In genomic region chr14:67859169-67859749, GRCh38 we compare ENCODE assay signal across 15 cellular contexts. TPM values are rescaled to one million over a fixed set of nuclear protein-coding genes. Genes with fewer than 3 reads are reported as not detected.
DNase-seq lines count a peak whose midpoint lies in the region; ATAC-seq, FAIRE-seq and TF ChIP-seq lines count a peak whose summit lies in the region.
"Had no signal": no experiment of that assay in that cellular context is flagged by ENCODE, and none has a peak within 500 bp of the region (broad histone marks: within the 10 kb centered on the region; RNA-seq: fewer than 3 reads in every experiment).

No MANE protein-coding gene starts in this region.

- FAIRE-seq in GM12878 (lab: Jason Lieb, UNC): no peak
- FAIRE-seq: A549 had no signal

- BruUV-seq in HCT116 (replicated peaks; lab: Mats Ljungman, UMichigan): no TSS peak
- no TSS peak for BruUV-seq in GM12878 (replicated peaks; lab: Mats Ljungman, UMichigan)

- H3K9me3 Mint-ChIP-seq in activated T-helper 17 cell treated with anti-CD3 and anti-CD28 coated beads, Interleukin-2, amount 50 U/mL, for 72 hours: no peaks in the 10 kb centered on the region
- H3K9me3 Mint-ChIP-seq: CD14-positive monocyte; CD8-positive, alpha-beta T cell; GM23338; HFFc6 had no signal

- TF ChIP-seq CTCF in HCT116 (IDR thresholded peaks at IDR 0.05 in 2 of 3, conservative IDR thresholded peaks at IDR 0.05 in 1 of 3; ENCODE audit: borderline replicate concordance in 1 of 3, insufficient read depth in 1 of 3, low read depth in 2 of 3, low read length in 2 of 3): no peak
- TF ChIP-seq CTCF in GM12878 (IDR thresholded peaks at IDR 0.05 in 2 of 3, conservative IDR thresholded peaks at IDR 0.05 in 1 of 3; ENCODE audit: control insufficient read depth in 2 of 3, extremely low read depth in 1 of 3, insufficient read depth in 1 of 3, low read depth in 3 of 3, low read length in 3 of 3): no peak

- POLR2A ChIA-PET in HCT116 (lab: Charles Lee): no interaction called here
- POLR2A ChIA-PET in GM12878 (lab: Charles Lee): no interaction called here

- no peak overlapping the region for H3K27ac ChIP-seq in HCT116 (ENCODE audit: low read depth, low read length)
- no peak overlapping the region for H3K27ac ChIP-seq in GM12878 (ENCODE audit: control insufficient read depth, insufficient read depth)
- H3K27ac ChIP-seq: A549 had no signal

- no peak overlapping the region for H3K4me3 ChIP-seq in HCT116 (replicated peaks in 1 of 2; ENCODE audit: low read depth in 1 of 2, low read length in 2 of 2)
- no peak overlapping the region for H3K4me3 ChIP-seq in GM12878
- H3K4me3 ChIP-seq: A549, GM23338, HAP-1 had no signal

- whole genome bisulfite sequencing in GM12878 (ENCODE audit: insufficient coverage, insufficient replicate concordance, low lambda C conversion rate, missing lambda C conversion rate): 36% methylated on average over 1 of the region's 1 CpG

- TF ChIP-seq EP300 in GM12878 (IDR thresholded peaks at IDR 0.05; ENCODE audit: borderline replicate concordance in 1 of 2, control insufficient read depth in 1 of 2, low read depth in 2 of 2, low read length in 2 of 2): no peak

- peaks cover 6% of the 10 kb centered on the region for H3K4me1 Mint-ChIP-seq in activated T-helper 17 cell treated with anti-CD3 and anti-CD28 coated beads, Interleukin-2, amount 50 U/mL, for 72 hours

- CTCF ChIA-PET in HCT116 (lab: Charles Lee): no interaction called here
- CTCF ChIA-PET in GM12878 (lab: Yijun Ruan, JAX): no interaction called here

- TF ChIP-seq POLR2A in HCT116 (IDR thresholded peaks at IDR 0.05; ENCODE audit: borderline replicate concordance, extremely low read depth, insufficient read depth, insufficient read length) (no peak), GM12878 (IDR thresholded peaks at IDR 0.05; ENCODE audit: low read depth, low read length) (no peak)

- H2AFZ ChIP-seq in HCT116 (ENCODE audit: low read depth, low read length, poor library complexity, severe bottlenecking) (no peak overlapping the region), GM12878 (ENCODE audit: control insufficient read depth, low read depth, low read length) (no peak overlapping the region)
- H2AFZ ChIP-seq: GM23338 had no signal

- no peak for DNase-seq in HCT116 (ENCODE audit: low read depth, low spot score)
- no peak for DNase-seq in GM12878 (ENCODE audit: low read depth, low spot score)
- peak; percentile 15 for DNase-seq in iris pigment epithelial cell (ENCODE audit: low read depth)
- DNase-seq in H4 (ENCODE audit: low spot score): no peak
- DNase-seq: Caco-2; CD8-positive, alpha-beta T cell; DMS53; HFFc6; KBM-7 had no signal

- H3K9ac ChIP-seq in HCT116 (ENCODE audit: low read length) (no peak overlapping the region), GM12878 (ENCODE audit: control insufficient read depth, insufficient read depth, low read length) (no peak overlapping the region)

- RAD21 ChIA-PET in HCT116 (lab: Charles Lee; ENCODE audit: low non-redundant PET in 1 of 2, low total read pairs in 2 of 2, uncharacterized antibody in 2 of 2, unreplicated experiment in 2 of 2) (no interaction called here), GM12878 (lab: Charles Lee; ENCODE audit: unreplicated experiment) (interaction anchor here (0.6 kb wide), 2 partner anchors 147 to 1257 kb away, joined by 3 read pairs; no protein-coding TSS in a partner anchor)

- peak overlapping the region; percentile 30; the same call in 1 of the 2 replicates for H3K4me2 ChIP-seq in HCT116 (ENCODE audit: low read length)
- H3K4me2 ChIP-seq in GM12878 (ENCODE audit: control insufficient read depth, insufficient read depth): no peak overlapping the region
- H3K4me2 ChIP-seq: A549, GM23338 had no signal

- SMC1A ChIA-PET in GM12878 (lab: Charles Lee; ENCODE audit: uncharacterized antibody, unreplicated experiment): interaction anchor here (2.5 kb wide), 1 partner anchor 22 kb away, joined by 6 read pairs; no protein-coding TSS in a partner anchor

- H3K27me3 ChIP-seq in HCT116 (ENCODE audit: insufficient read depth, low read length): no peaks in the 10 kb centered on the region
- no peaks in the 10 kb centered on the region for H3K27me3 ChIP-seq in GM12878 (replicated peaks in 1 of 2; ENCODE audit: control insufficient read depth in 2 of 2, insufficient read depth in 2 of 2, low read length in 1 of 2)

- H3K9me3 ChIP-seq in HCT116 (ENCODE audit: control insufficient read depth in 1 of 2, insufficient read depth in 1 of 2, low read depth in 1 of 2, low read length in 2 of 2) (no peaks in the 10 kb centered on the region), GM12878 (replicated peaks; ENCODE audit: control insufficient read depth, insufficient read depth, low read length) (no peaks in the 10 kb centered on the region)
- H3K9me3 ChIP-seq: A549, Caco-2, HAP-1 had no signal

- no peak overlapping the region for H3K27ac Mint-ChIP-seq in activated T-helper 17 cell treated with anti-CD3 and anti-CD28 coated beads, Interleukin-2, amount 50 U/mL, for 72 hours
- H3K27ac Mint-ChIP-seq: CD8-positive, alpha-beta T cell; GM23338; HFFc6 had no signal

- no peaks in the 10 kb centered on the region for H3K27me3 Mint-ChIP-seq in activated T-helper 17 cell treated with anti-CD3 and anti-CD28 coated beads, Interleukin-2, amount 50 U/mL, for 72 hours

- H4K20me1 ChIP-seq in HCT116 (ENCODE audit: insufficient read depth): no peaks in the 10 kb centered on the region
- H4K20me1 ChIP-seq in GM12878 (ENCODE audit: control insufficient read depth, insufficient read depth): no peaks in the 10 kb centered on the region

- H3K4me1 ChIP-seq in HCT116 (ENCODE audit: control insufficient read depth in 1 of 2, insufficient read depth in 2 of 2, low read length in 2 of 2) (peaks cover 7 to 14% of the 10 kb centered on the region in 2 experiments; a peak in 3 of 4 replicates), GM12878 (ENCODE audit: control insufficient read depth, insufficient read depth, low read length) (no peaks in the 10 kb centered on the region)
- H3K4me1 ChIP-seq: A549, Caco-2 had no signal

- TF ChIP-seq RAD21 in HCT116 (IDR thresholded peaks at IDR 0.05; ENCODE audit: low read depth): no peak
- no peak for TF ChIP-seq RAD21 in GM12878 (IDR thresholded peaks at IDR 0.05; ENCODE audit: insufficient read depth, low read depth, low read length)

- in situ Hi-C loops in GM12878 (cut with MboI): no loop called here

- intact Hi-C loops in HCT116 (cut with micrococcal nuclease): no loop called here
- intact Hi-C loops in GM12878 (cut with micrococcal nuclease; ENCODE audit: unreplicated experiment): no loop called here

- no peaks in the 10 kb centered on the region for H3K36me3 Mint-ChIP-seq in activated T-helper 17 cell treated with anti-CD3 and anti-CD28 coated beads, Interleukin-2, amount 50 U/mL, for 72 hours (ENCODE audit: low read depth)

- no peak overlapping the region for H3K4me3 Mint-ChIP-seq in activated T-helper 17 cell treated with anti-CD3 and anti-CD28 coated beads, Interleukin-2, amount 50 U/mL, for 72 hours
- H3K4me3 Mint-ChIP-seq: CD14-positive monocyte; CD8-positive, alpha-beta T cell; GM23338; HFFc6 had no signal

- no peak for ATAC-seq in HCT116
- ATAC-seq in GM12878: no peak
- no peak for ATAC-seq in HG03565 (IDR thresholded peaks at IDR 0.05; ENCODE audit: unreplicated experiment)
- ATAC-seq in activated T-helper 17 cell treated with anti-CD3 and anti-CD28 coated beads, Interleukin-2, amount 50 U/mL, for 72 hours (replicated peaks): no peak
- ATAC-seq: A549; CD8-positive, alpha-beta T cell; GM23338 had no signal

- H3K9me2 ChIP-seq in HCT116 (ENCODE audit: insufficient read depth): no peaks in the 10 kb centered on the region

- H3K36me3 ChIP-seq in HCT116 (ENCODE audit: control insufficient read depth in 1 of 2, insufficient read depth in 2 of 2, low read length in 2 of 2): no peaks in the 10 kb centered on the region
- no peaks in the 10 kb centered on the region for H3K36me3 ChIP-seq in GM12878 (ENCODE audit: control insufficient read depth in 2 of 2, insufficient read depth in 2 of 2, low read length in 1 of 2)
- H3K36me3 ChIP-seq: HAP-1 had no signal

- H3K79me2 ChIP-seq in HCT116 (ENCODE audit: insufficient read depth, low read length) (no peaks in the 10 kb centered on the region), GM12878 (ENCODE audit: control insufficient read depth, insufficient read depth, low read length) (no peaks in the 10 kb centered on the region)

RNA-seq across cellular contexts. Expression of gene RAD51B, which starts 39.7 kb away (rescaled TPM):
- 20.0 TPM for total RNA-seq in HCT116 (2021; ENCODE audit: unreplicated experiment)
- polyA plus RNA-seq in HCT116 (2012): 6.1 and 7.5 TPM in 2 replicates
- total RNA-seq in GM12878 (2013; cell fraction: nucleolus; rRNA removed): 510 and 519 TPM in 2 replicates
- 18.2 and 27.0 TPM in 2 replicates for total RNA-seq in GM12878 (2014; rRNA removed)
- total RNA-seq in GM12878 (2014; rRNA removed; fragmentation: Illumina TruSeq; extraction: Trizol): 23.3 and 23.4 TPM in 2 replicates
- 17.3 and 25.2 TPM in 2 replicates for total RNA-seq in GM12878 (2021)
- polyA plus RNA-seq in GM12878 (2011; ENCODE audit: low read depth): 15.2 TPM
- 26.8 and 37.6 TPM in 2 replicates for polyA plus RNA-seq in GM12878 (2011; rRNA removed)
- polyA plus RNA-seq in GM12878 (2011; cell fraction: cytosol; rRNA removed): 11.8 and 20.1 TPM in 2 replicates
- 18.6 and 26.0 TPM in 2 replicates for polyA plus RNA-seq in GM12878 (2011; cell fraction: nucleus; rRNA removed)
- polyA plus RNA-seq in GM12878 (2012): 12.2 and 12.4 TPM in 2 replicates
- 13.7 and 18.8 TPM in 2 replicates for polyA plus RNA-seq in GM12878 (2014; fragmentation: Illumina TruSeq; extraction: Trizol)
- 10 to 100 TPM; 16.3 to 19.3 TPM for polyA plus RNA-seq in GM12878 (2014; fragmentation: Nextera tagmentation; extraction: Ambion mirVana)
- polyA plus RNA-seq in GM12878 (2014; rRNA removed): 9.4 and 9.8 TPM in 2 replicates
- 10 to 100 TPM; 26.0 to 26.7 TPM for polyA plus RNA-seq in GM12878 (2016; fragmentation: Nextera tagmentation; extraction: Ambion mirVana)
- 78.6 and 83.3 TPM in 2 replicates for polyA minus RNA-seq in GM12878 (2011; rRNA and poly(A)+ RNA removed)
- 7.1 and 7.7 TPM in 2 replicates for polyA minus RNA-seq in GM12878 (2011; cell fraction: cytosol; rRNA and poly(A)+ RNA removed)
- polyA minus RNA-seq in GM12878 (2011; cell fraction: nucleus; rRNA and poly(A)+ RNA removed): 117 and 123 TPM in 2 replicates
- total RNA-seq in H4 (2014; rRNA removed; shearing (Covaris generic)): 5.2 and 11.2 TPM in 2 replicates
- 10 to 100 TPM; 37.0 to 49.7 TPM for total RNA-seq in activated T-helper 17 cell treated with anti-CD3 and anti-CD28 coated beads, Interleukin-2, amount 50 U/mL, for 72 hours

RNA-seq across cellular contexts. Expression of gene ZFYVE26, which starts 42.9 kb away (rescaled TPM):
- total RNA-seq in HCT116 (2021; ENCODE audit: unreplicated experiment): 13.2 TPM
- 3.5 and 5.1 TPM in 2 replicates for polyA plus RNA-seq in HCT116 (2012)
- total RNA-seq in GM12878 (2013; cell fraction: nucleolus; rRNA removed): 114 and 119 TPM in 2 replicates
- total RNA-seq in GM12878 (2014; rRNA removed): 12.5 and 16.4 TPM in 2 replicates
- total RNA-seq in GM12878 (2014; rRNA removed; fragmentation: Illumina TruSeq; extraction: Trizol): 12.4 and 12.6 TPM in 2 replicates
- 22.1 and 25.6 TPM in 2 replicates for total RNA-seq in GM12878 (2021)
- polyA plus RNA-seq in GM12878 (2011; ENCODE audit: low read depth): 26.7 TPM
- 19.0 and 25.4 TPM in 2 replicates for polyA plus RNA-seq in GM12878 (2011; rRNA removed)
- 16.3 and 16.7 TPM in 2 replicates for polyA plus RNA-seq in GM12878 (2011; cell fraction: cytosol; rRNA removed)
- 47.5 and 48.7 TPM in 2 replicates for polyA plus RNA-seq in GM12878 (2011; cell fraction: nucleus; rRNA removed)
- polyA plus RNA-seq in GM12878 (2012): 7.2 and 7.5 TPM in 2 replicates
- polyA plus RNA-seq in GM12878 (2014; fragmentation: Illumina TruSeq; extraction: Trizol): 11.6 and 15.1 TPM in 2 replicates
- 1 to 10 TPM in 1 of 2 experiments, under 1 TPM in 1; 1.00 to 1.2 TPM for polyA plus RNA-seq in GM12878 (2014; fragmentation: Nextera tagmentation; extraction: Ambion mirVana)
- polyA plus RNA-seq in GM12878 (2014; rRNA removed): 11.4 and 11.7 TPM in 2 replicates
- 1 to 10 TPM; 7.8 to 8.2 TPM for polyA plus RNA-seq in GM12878 (2016; fragmentation: Nextera tagmentation; extraction: Ambion mirVana)
- polyA minus RNA-seq in GM12878 (2011; rRNA and poly(A)+ RNA removed): 55.7 and 60.6 TPM in 2 replicates
- 11.6 and 13.6 TPM in 2 replicates for polyA minus RNA-seq in GM12878 (2011; cell fraction: cytosol; rRNA and poly(A)+ RNA removed)
- polyA minus RNA-seq in GM12878 (2011; cell fraction: nucleus; rRNA and poly(A)+ RNA removed): 55.5 and 76.6 TPM in 2 replicates
- total RNA-seq in H4 (2014; rRNA removed; shearing (Covaris generic)): 6.4 and 7.1 TPM in 2 replicates
- 10 to 100 TPM; 17.0 to 19.6 TPM for total RNA-seq in activated T-helper 17 cell treated with anti-CD3 and anti-CD28 coated beads, Interleukin-2, amount 50 U/mL, for 72 hours
